15 cellular contexts compared by ENCODE assay signal in genomic region chr17:78330570-78331224, GRCh38. TPM values are rescaled to one million over a fixed set of nuclear protein-coding genes. Genes with fewer than 3 reads are reported as not detected.
DNase-seq lines count a peak whose midpoint lies in the region; ATAC-seq and TF ChIP-seq lines count a peak whose summit lies in the region.
"Had no signal": no experiment of that assay in that cellular context is flagged by ENCODE, and none has a peak within 500 bp of the region (broad histone marks: within the 10 kb centered on the region; RNA-seq: fewer than 3 reads in every experiment).

No MANE protein-coding gene starts in this region.

- H3K4me3 ChIP-seq in esophagus muscularis mucosa (no peak overlapping the region), neuronal stem cell (ENCODE audit: low read length in 2 of 2) (no peak overlapping the region)
- H3K4me3 ChIP-seq: ovary had no signal

- no peak overlapping the region for H2BK5ac ChIP-seq in neuronal stem cell (ENCODE audit: low read length)

- 55% methylated on average over 12 of the region's 13 CpGs for WGBS in esophagus muscularis mucosa
- no CpG with 5 or more reads among the region's 13 CpGs for WGBS in neuronal stem cell (ENCODE audit: extremely low coverage in 2 of 2, insufficient read length in 2 of 2, insufficient replicate concordance in 1 of 2), 2 donors

- no peak for TF ChIP-seq POLR2A in esophagus muscularis mucosa (IDR thresholded peaks at IDR 0.05; ENCODE audit: low read depth)

- TF ChIP-seq EP300 in esophagus muscularis mucosa (IDR thresholded peaks at IDR 0.05), result no peak

- H3K9me3 ChIP-seq in esophagus muscularis mucosa, result no peaks in the 10 kb centered on the region
- no peaks in the 10 kb centered on the region for H3K9me3 ChIP-seq in neuronal stem cell (replicated peaks in 1 of 2; ENCODE audit: control insufficient read depth in 2 of 2, insufficient read depth in 1 of 2, low read depth in 1 of 2, low read length in 2 of 2)
- H3K9me3 ChIP-seq: ovary had no signal

- H2AFZ ChIP-seq in neuronal stem cell (ENCODE audit: low read length), result no peak overlapping the region

- no peaks in the 10 kb centered on the region for H3K27me3 ChIP-seq in esophagus muscularis mucosa
- H3K27me3 ChIP-seq in neuronal stem cell (ENCODE audit: control insufficient read depth in 3 of 3, insufficient read depth in 3 of 3, low read depth in 1 of 3, low read length in 3 of 3), result no peaks in the 10 kb centered on the region
- H3K27me3 ChIP-seq: ovary had no signal

- no peak overlapping the region for H2AK5ac ChIP-seq in neuronal stem cell (ENCODE audit: low read depth, low read length)

- H3K36me3 ChIP-seq in esophagus muscularis mucosa (no peaks in the 10 kb centered on the region), neuronal stem cell (replicated peaks in 1 of 2; ENCODE audit: control insufficient read depth in 2 of 2, insufficient read depth in 2 of 2, low read length in 2 of 2) (no peaks in the 10 kb centered on the region)
- H3K36me3 ChIP-seq: ovary had no signal

- H3K79me1 ChIP-seq in neuronal stem cell (ENCODE audit: low read depth, low read length), result no peaks in the 10 kb centered on the region

- H2BK15ac ChIP-seq in neuronal stem cell (ENCODE audit: low read length), result peak overlapping the region; percentile 83

- H3K18ac ChIP-seq in neuronal stem cell (ENCODE audit: low read length), result peak overlapping the region; percentile 84

- H3K14ac ChIP-seq in neuronal stem cell (ENCODE audit: low read length), result no peak overlapping the region

- DNase-seq in EL, result peak; percentile 52
- no peak for DNase-seq in esophagus muscularis mucosa (ENCODE audit: extremely low spot score)
- no peak for DNase-seq in neuronal stem cell (ENCODE audit: low spot score)
- DNase-seq in NCI-H2171 treated with DMSO at 0.1 percent for 48 hours (lab: John Stamatoyannopoulos, UW), result no peak
- DNase-seq in NCI-H1105 treated with DMSO at 0.1 percent for 48 hours (lab: John Stamatoyannopoulos, UW), result no peak
- no peak for DNase-seq in NK-92 treated with Interleukin-12 subunit alpha and Interleukin-12 subunit beta, amount 100 ng/mL, for 24 hours (lab: John Stamatoyannopoulos, UW)
- DNase-seq: activated B cell treated with CpG ODN at 0.5 μM for 24 hours; CD8-positive, alpha-beta memory T cell; NCI-H2107; ovary; stimulated activated CD4-positive, alpha-beta T cell treated with anti-CD3 and anti-CD28 coated beads, Interleukin-4, amount 100 ng/mL, for 4 hours; stimulated activated naive CD8-positive, alpha-beta T cell treated with anti-CD3 and anti-CD28 coated beads, Interleukin-15, amount 100 ng/mL, for 72 hours had no signal

- H3K4me2 ChIP-seq in neuronal stem cell (ENCODE audit: insufficient read depth, low read length, poor library complexity, severe bottlenecking), result no peak overlapping the region

- no peaks in the 10 kb centered on the region for H3K36me3 Mint-ChIP-seq in activated T-helper 17 cell treated with anti-CD3 and anti-CD28 coated beads, Interleukin-2, amount 50 U/mL, for 72 hours (ENCODE audit: low read depth)
- H3K36me3 Mint-ChIP-seq: CD8-positive, alpha-beta memory T cell had no signal

- no peak overlapping the region for H4K91ac ChIP-seq in neuronal stem cell (ENCODE audit: low read depth, low read length, poor library complexity)

- no peak overlapping the region for H3K27ac Mint-ChIP-seq in activated T-helper 17 cell treated with anti-CD3 and anti-CD28 coated beads, Interleukin-2, amount 50 U/mL, for 72 hours
- H3K27ac Mint-ChIP-seq: activated B cell treated with CpG ODN at 0.5 μM for 24 hours had no signal

- peak overlapping the region in 3 of 4 donors; percentile 16 to 54 (median 25) for H3K27ac ChIP-seq in esophagus muscularis mucosa (replicated peaks in 1 of 4)
- H3K27ac ChIP-seq in neuronal stem cell (replicated peaks; ENCODE audit: low read length), result no peak overlapping the region

- no peak overlapping the region for H4K8ac ChIP-seq in neuronal stem cell (ENCODE audit: low read depth, low read length)

- no peaks in the 10 kb centered on the region for H3K9me3 Mint-ChIP-seq in activated T-helper 17 cell treated with anti-CD3 and anti-CD28 coated beads, Interleukin-2, amount 50 U/mL, for 72 hours
- H3K9me3 Mint-ChIP-seq: activated B cell treated with CpG ODN at 0.5 μM for 24 hours; CD8-positive, alpha-beta memory T cell; central memory CD8-positive, alpha-beta T cell; stimulated activated naive CD8-positive, alpha-beta T cell treated with anti-CD3 and anti-CD28 coated beads, Interleukin-15, amount 100 ng/mL, for 72 hours had no signal

- no peaks in the 10 kb centered on the region for H3K27me3 Mint-ChIP-seq in activated T-helper 17 cell treated with anti-CD3 and anti-CD28 coated beads, Interleukin-2, amount 50 U/mL, for 72 hours
- H3K27me3 Mint-ChIP-seq: activated B cell treated with CpG ODN at 0.5 μM for 24 hours; central memory CD8-positive, alpha-beta T cell; stimulated activated naive CD8-positive, alpha-beta T cell treated with anti-CD3 and anti-CD28 coated beads, Interleukin-15, amount 100 ng/mL, for 72 hours had no signal

- no peak overlapping the region for H3K4ac ChIP-seq in neuronal stem cell (ENCODE audit: low read length)

- H3K4me1 ChIP-seq in esophagus muscularis mucosa, result peaks cover 6 to 26% (median 21%) of the 10 kb centered on the region in 4 donors
- H3K4me1 ChIP-seq in neuronal stem cell (ENCODE audit: control insufficient read depth in 2 of 2, insufficient read depth in 1 of 2, low read depth in 1 of 2, low read length in 2 of 2), result peaks cover 3 to 8% of the 10 kb centered on the region in 2 donors

- H2BK12ac ChIP-seq in neuronal stem cell (ENCODE audit: low read length), result peak overlapping the region; percentile 63

- no peak overlapping the region for H3K9ac ChIP-seq in neuronal stem cell (ENCODE audit: low read depth, low read length, poor library complexity)

- no peak overlapping the region for H3K23ac ChIP-seq in neuronal stem cell (ENCODE audit: low read depth, low read length, poor library complexity)

- H2BK120ac ChIP-seq in neuronal stem cell (ENCODE audit: low read depth, low read length), result no peak overlapping the region

- intact Hi-C loops in esophagus muscularis mucosa (cut with DNase I), result no loop called here

- no peak overlapping the region for H3K4me3 Mint-ChIP-seq in activated T-helper 17 cell treated with anti-CD3 and anti-CD28 coated beads, Interleukin-2, amount 50 U/mL, for 72 hours
- H3K4me3 Mint-ChIP-seq: activated B cell treated with CpG ODN at 0.5 μM for 24 hours; CD8-positive, alpha-beta memory T cell; central memory CD8-positive, alpha-beta T cell had no signal

- no peak for ATAC-seq in activated T-helper 17 cell treated with anti-CD3 and anti-CD28 coated beads, Interleukin-2, amount 50 U/mL, for 72 hours (replicated peaks)

- H3K4me1 Mint-ChIP-seq in activated T-helper 17 cell treated with anti-CD3 and anti-CD28 coated beads, Interleukin-2, amount 50 U/mL, for 72 hours, result peaks cover 22% of the 10 kb centered on the region

- TF ChIP-seq CTCF in esophagus muscularis mucosa (IDR thresholded peaks at IDR 0.05), result no peak

TF ChIP-seq in PFSK-1, 5 proteins besides CTCF, POLR2A, EP300 and RAD21:
- TF ChIP-seq FOXP2 (optimal IDR thresholded peaks at IDR 0.05; ENCODE audit: borderline replicate concordance, extremely low read depth, extremely low read length, insufficient read depth), result peak; percentile 64
- no peak for TF ChIP-seq SIN3A (IDR thresholded peaks at IDR 0.05; ENCODE audit: borderline replicate concordance, insufficient read depth, low read length)

RNA-seq across cellular contexts. Expression of gene SOCS3, which starts 29.2 kb away (rescaled TPM):
- 15.1 TPM for polyA plus RNA-seq in PFSK-1 (2012; ENCODE audit: insufficient read length, low read depth)
- total RNA-seq in esophagus muscularis mucosa, result 1,000 to 10,000 TPM in 1 of 4 donors, 10 to 100 TPM in 3; 12.5 to 1,139 (median 39.3) TPM
- 17.8 TPM for polyA plus RNA-seq in neuronal stem cell (2013, experiment 1 of 2)
- polyA plus RNA-seq in neuronal stem cell (2013, experiment 2 of 2), result 18.2 TPM
- 100 to 1,000 TPM; 129 to 175 TPM for total RNA-seq in activated T-helper 17 cell treated with anti-CD3 and anti-CD28 coated beads, Interleukin-2, amount 50 U/mL, for 72 hours

RNA-seq across cellular contexts. Expression of gene PGS1, which starts 47.8 kb away (rescaled TPM):
- polyA plus RNA-seq in PFSK-1 (2012; ENCODE audit: insufficient read length, low read depth), result 53.3 TPM
- total RNA-seq in esophagus muscularis mucosa, result 10 to 100 TPM; 30.7 to 45.9 (median 35.6) TPM
- polyA plus RNA-seq in neuronal stem cell (2013, experiment 1 of 2), result 28.6 TPM
- 27.5 TPM for polyA plus RNA-seq in neuronal stem cell (2013, experiment 2 of 2)
- 100 to 1,000 TPM in 1 of 2 donors, 10 to 100 TPM in 1; 76.1 to 101 TPM for total RNA-seq in activated T-helper 17 cell treated with anti-CD3 and anti-CD28 coated beads, Interleukin-2, amount 50 U/mL, for 72 hours
